Comparison of ENCODE assay signal across 17 cellular contexts in the genomic region with DNA sequence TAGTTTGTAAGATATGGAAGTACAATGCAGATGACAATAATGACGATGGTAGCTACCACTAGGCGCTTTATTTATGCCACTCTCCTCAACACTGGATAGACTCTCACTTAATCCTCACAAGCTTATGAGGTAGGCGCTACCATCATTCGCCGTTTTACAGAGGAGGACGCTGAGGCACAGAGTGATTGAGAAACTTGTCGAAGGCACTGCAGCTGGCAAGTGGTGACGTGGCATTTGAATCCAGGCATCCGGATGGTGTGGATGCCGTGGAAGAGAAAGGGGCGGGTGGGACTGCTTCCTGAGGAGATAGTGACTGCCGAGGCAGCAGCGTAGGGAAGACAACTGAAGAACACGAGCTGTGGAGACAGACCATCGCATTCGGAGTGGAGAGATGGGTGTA. TPM values are rescaled to one million over a fixed set of nuclear protein-coding genes. Genes with fewer than 3 reads are reported as not detected.
DNase-seq lines count a peak whose midpoint lies in the region; ATAC-seq and TF ChIP-seq lines count a peak whose summit lies in the region.
"Had no signal": no experiment of that assay in that cellular context is flagged by ENCODE, and none has a peak within 500 bp of the region (broad histone marks: within the 10 kb centered on the region; RNA-seq: fewer than 3 reads in every experiment).

No MANE protein-coding gene starts in this region.

- H3K27ac Mint-ChIP-seq in activated naive CD4-positive, alpha-beta T cell treated with anti-CD3 and anti-CD28 coated beads for 36 hours, result peak overlapping the region; percentile 100
- peak overlapping the region; percentile 81 for H3K27ac Mint-ChIP-seq in endothelial cell (ENCODE audit: unreplicated experiment)

- H3K9ac ChIP-seq in SK-N-MC (ENCODE audit: insufficient read length), result peak overlapping the region; percentile 23

- H3K36me3 ChIP-seq in SK-N-MC (ENCODE audit: insufficient read depth, low read length) (peaks cover 42% of the 10 kb centered on the region), testis (ENCODE audit: low read depth, missing control alignments) (no peaks in the 10 kb centered on the region)

- H3K4me1 ChIP-seq in testis, result peaks cover 30% of the 10 kb centered on the region

- H3K27me3 ChIP-seq in testis, result no peaks in the 10 kb centered on the region
- H3K27me3 ChIP-seq: brain microvascular endothelial cell, tibial nerve had no signal

- intact Hi-C loops in activated naive CD4-positive, alpha-beta T cell treated with anti-CD3 and anti-CD28 coated beads for 36 hours (cut with micrococcal nuclease), result no loop called here
- intact Hi-C loops in testis (cut with DNase I; ENCODE audit: low total_unique reads), result no loop called here

- H3K4me1 Mint-ChIP-seq in activated naive CD4-positive, alpha-beta T cell treated with anti-CD3 and anti-CD28 coated beads for 36 hours (ENCODE audit: low read depth), result peaks cover 38% of the 10 kb centered on the region
- H3K4me1 Mint-ChIP-seq in endothelial cell (ENCODE audit: unreplicated experiment), result peaks cover 26% of the 10 kb centered on the region

- H3K4me3 Mint-ChIP-seq in activated naive CD4-positive, alpha-beta T cell treated with anti-CD3 and anti-CD28 coated beads for 36 hours, result peak overlapping the region; percentile 58
- H3K4me3 Mint-ChIP-seq in endothelial cell (ENCODE audit: unreplicated experiment), result peak overlapping the region; percentile 73

- no peak for TF ChIP-seq POLR2A in testis (IDR thresholded peaks at IDR 0.05)

- TF ChIP-seq CTCF in endothelial cell (IDR thresholded peaks at IDR 0.05; ENCODE audit: unreplicated experiment) (no peak), testis (IDR thresholded peaks at IDR 0.05) (no peak)

- H3K9me3 Mint-ChIP-seq in activated naive CD4-positive, alpha-beta T cell treated with anti-CD3 and anti-CD28 coated beads for 36 hours, result no peaks in the 10 kb centered on the region
- no peaks in the 10 kb centered on the region for H3K9me3 Mint-ChIP-seq in endothelial cell (ENCODE audit: unreplicated experiment)

- H3K4me3 ChIP-seq in SK-N-MC, result no peak overlapping the region
- H3K4me3 ChIP-seq in testis, result peak overlapping the region; percentile 69 to 77

- no peak for ATAC-seq in HG03442 (IDR thresholded peaks at IDR 0.05; ENCODE audit: unreplicated experiment)

- CTCF ChIA-PET in activated naive CD4-positive, alpha-beta T cell treated with anti-CD3 and anti-CD28 coated beads for 36 hours (lab: Charles Lee), result no interaction called here

- no peaks in the 10 kb centered on the region for H3K27me3 Mint-ChIP-seq in activated naive CD4-positive, alpha-beta T cell treated with anti-CD3 and anti-CD28 coated beads for 36 hours (ENCODE audit: low read depth)
- H3K27me3 Mint-ChIP-seq in endothelial cell (ENCODE audit: unreplicated experiment), result peaks cover 8% of the 10 kb centered on the region

- peaks cover 39% of the 10 kb centered on the region for H3K36me3 Mint-ChIP-seq in activated naive CD4-positive, alpha-beta T cell treated with anti-CD3 and anti-CD28 coated beads for 36 hours (ENCODE audit: low read depth)
- peaks cover 12% of the 10 kb centered on the region for H3K36me3 Mint-ChIP-seq in endothelial cell (ENCODE audit: low read depth, unreplicated experiment)

- H3K27ac ChIP-seq in SK-N-MC (0 out of 2 replicates have a peak overlapping the region, but pooled peaks have one; percentile 7), testis (peak overlapping the region; percentile 93 to 95)

- H3K9me3 ChIP-seq in SK-N-MC (ENCODE audit: low read depth, low read length), result no peaks in the 10 kb centered on the region
- H3K9me3 ChIP-seq in testis, result no peaks in the 10 kb centered on the region
- H3K9me3 ChIP-seq: SK-N-SH, tibial nerve had no signal

- no peak for DNase-seq in activated naive CD4-positive, alpha-beta T cell treated with anti-CD3 and anti-CD28 coated beads for 36 hours
- no peak for DNase-seq in activated naive CD4-positive, alpha-beta T cell (lab: John Stamatoyannopoulos, UW)
- DNase-seq in SK-N-MC (ENCODE audit: low read depth, low spot score) (no peak), endothelial cell (ENCODE audit: low spot score) (no peak), testis (no peak), kidney tubule cell (ENCODE audit: low spot score) (no peak), H4 (ENCODE audit: low spot score) (no peak)
- DNase-seq: activated CD8-positive, alpha-beta memory T cell treated with anti-CD3 and anti-CD28 coated beads for 24 hours; brain microvascular endothelial cell; GDM1; NCI-H1092 treated with DMSO at 0.1 percent for 48 hours; NCI-H526; SK-N-SH had no signal

- WGBS in testis, 2 donors, result 63 to 68% methylated on average over 16 of the region's 16 CpGs

RNA-seq across cellular contexts. Expression of gene RPS9, which starts 1.3 kb away (rescaled TPM):
- total RNA-seq in activated naive CD4-positive, alpha-beta T cell treated with anti-CD3 and anti-CD28 coated beads for 36 hours, result 1,000 to 10,000 TPM; 1,883 to 1,912 TPM
- 1,195 TPM for total RNA-seq in endothelial cell (ENCODE audit: unreplicated experiment)
- 1,000 to 10,000 TPM in 1 of 2 donors, 100 to 1,000 TPM in 1; 648 to 1,251 TPM for total RNA-seq in testis
- polyA plus RNA-seq in testis (ENCODE audit: insufficient read depth, low read depth, low replicate concordance), result 969 TPM
- total RNA-seq in H4 (2014; rRNA removed; shearing (Covaris generic)), result 2,262 and 2,532 TPM in 2 replicates

RNA-seq across cellular contexts. Expression of gene TSEN34, which starts 8.3 kb away (rescaled TPM):
- total RNA-seq in activated naive CD4-positive, alpha-beta T cell treated with anti-CD3 and anti-CD28 coated beads for 36 hours, result 1 to 10 TPM; 8.0 to 8.5 TPM
- total RNA-seq in endothelial cell (ENCODE audit: unreplicated experiment) (27.8 TPM), testis (100 to 1,000 TPM; 162 to 177 TPM)
- 73.1 TPM for polyA plus RNA-seq in testis (ENCODE audit: insufficient read depth, low read depth, low replicate concordance)
- 166 and 167 TPM in 2 replicates for total RNA-seq in H4 (2014; rRNA removed; shearing (Covaris generic))

RNA-seq across cellular contexts. Expression of gene MBOAT7, which starts 10.0 kb away (rescaled TPM):
- 10 to 100 TPM; 33.7 to 36.1 TPM for total RNA-seq in activated naive CD4-positive, alpha-beta T cell treated with anti-CD3 and anti-CD28 coated beads for 36 hours
- total RNA-seq in endothelial cell (ENCODE audit: unreplicated experiment) (203 TPM), testis (100 to 1,000 TPM; 479 to 482 TPM)
- 218 TPM for polyA plus RNA-seq in testis (ENCODE audit: insufficient read depth, low read depth, low replicate concordance)
- 88.1 and 139 TPM in 2 replicates for total RNA-seq in H4 (2014; rRNA removed; shearing (Covaris generic))

RNA-seq across cellular contexts. Expression of gene LILRB3, which starts 23.4 kb away (rescaled TPM):
- not detected for total RNA-seq in activated naive CD4-positive, alpha-beta T cell treated with anti-CD3 and anti-CD28 coated beads for 36 hours
- total RNA-seq in endothelial cell (ENCODE audit: unreplicated experiment) (not detected), testis (10 to 100 TPM in 1 of 2 donors, 1 to 10 TPM in 1; 3.6 to 11.0 TPM)
- polyA plus RNA-seq in testis (ENCODE audit: insufficient read depth, low read depth, low replicate concordance), result 4.9 TPM
- total RNA-seq in H4 (2014; rRNA removed; shearing (Covaris generic)), result not detected in 2 replicates
- total RNA-seq: epithelial cell of proximal tubule, HT-29 had no signal
- polyA plus RNA-seq: SK-N-SH had no signal

RNA-seq across cellular contexts. Expression of gene TMC4, which starts 26.4 kb away (rescaled TPM):
- total RNA-seq in activated naive CD4-positive, alpha-beta T cell treated with anti-CD3 and anti-CD28 coated beads for 36 hours, result under 1 TPM in 1 of 2 experiments, not detected in 1; 0.24 TPM
- total RNA-seq in endothelial cell (ENCODE audit: unreplicated experiment) (2.6 TPM), testis (under 1 TPM; 0.31 to 0.43 TPM)
- polyA plus RNA-seq in testis (ENCODE audit: insufficient read depth, low read depth, low replicate concordance), result 4.1 TPM
- total RNA-seq in H4 (2014; rRNA removed; shearing (Covaris generic)), result not detected in 2 replicates
